Comparison of ENCODE assay signal across 1 cellular context in genomic region chr4:30839583-30840520, GRCh38.
TF ChIP-seq lines count a peak whose summit lies in the region.

No MANE protein-coding gene starts in this region.

TF ChIP-seq in HEK293, 187 proteins besides CTCF, POLR2A, EP300 and RAD21 (continued from another document and continues in another):
- TF ChIP-seq PBX3 (CRISPR knock-in tag; IDR thresholded peaks at IDR 0.05) = no peak
- TF ChIP-seq BCL11B (tag by site-specific recombination; IDR thresholded peaks at IDR 0.05; ENCODE audit: low read depth) = no peak
- no peak for TF ChIP-seq EGR2 (tag by site-specific recombination; IDR thresholded peaks at IDR 0.05; ENCODE audit: low read depth)
- no peak for TF ChIP-seq ZNF654 (tag by site-specific recombination; IDR thresholded peaks at IDR 0.05; ENCODE audit: low read depth)
- TF ChIP-seq SETDB1 (IDR thresholded peaks at IDR 0.05; ENCODE audit: insufficient read length, low read length) = peak; percentile 27
- TF ChIP-seq ZSCAN30 (tag by site-specific recombination; IDR thresholded peaks at IDR 0.05) = no peak
- TF ChIP-seq KLF7 (tag by site-specific recombination; IDR thresholded peaks at IDR 0.05; ENCODE audit: borderline replicate concordance) = no peak
- TF ChIP-seq ZNF362 (tag by site-specific recombination; IDR thresholded peaks at IDR 0.05) = no peak
- TF ChIP-seq ZNF426 (tag by site-specific recombination; IDR thresholded peaks at IDR 0.05) = no peak
- no peak for TF ChIP-seq ZNF248 (tag by site-specific recombination; IDR thresholded peaks at IDR 0.05)
- no peak for TF ChIP-seq ZNF658 (tag by site-specific recombination; IDR thresholded peaks at IDR 0.05)
- TF ChIP-seq TCF7L2 (IDR thresholded peaks at IDR 0.05; ENCODE audit: borderline replicate concordance, low read depth, low read length) = peak; percentile 45; the same call in 1 of the 2 replicates
- TF ChIP-seq MYNN (tag by site-specific recombination; IDR thresholded peaks at IDR 0.05; ENCODE audit: borderline replicate concordance) = no peak
- TF ChIP-seq ZNF148 (tag by site-specific recombination; IDR thresholded peaks at IDR 0.05; ENCODE audit: borderline replicate concordance) = no peak
- no peak for TF ChIP-seq SP3 (tag by site-specific recombination; IDR thresholded peaks at IDR 0.05)
- TF ChIP-seq ZNF341 (tag by site-specific recombination; IDR thresholded peaks at IDR 0.05; ENCODE audit: low read depth) = no peak
- peak; percentile 64 for TF ChIP-seq TRIM28 (IDR thresholded peaks at IDR 0.05; ENCODE audit: borderline replicate concordance, low read length)
- no peak for TF ChIP-seq ZNF26 (tag by site-specific recombination; IDR thresholded peaks at IDR 0.05)
- TF ChIP-seq ZNF214 (tag by site-specific recombination; IDR thresholded peaks at IDR 0.05; ENCODE audit: borderline replicate concordance) = no peak
- TF ChIP-seq ZNF585B (tag by site-specific recombination; IDR thresholded peaks at IDR 0.05) = 0 out of 2 replicates have a peak, but pooled peaks have one; percentile 4
- no peak for TF ChIP-seq ZNF521 (tag by site-specific recombination; IDR thresholded peaks at IDR 0.05)
- TF ChIP-seq ZNF785 (tag by site-specific recombination; IDR thresholded peaks at IDR 0.05) = no peak
- TF ChIP-seq ZNF704 (tag by site-specific recombination; IDR thresholded peaks at IDR 0.05) = no peak
- TF ChIP-seq ZFP69B (tag by site-specific recombination; IDR thresholded peaks at IDR 0.05) = peak; percentile 67; the same call in 1 of the 2 replicates
- TF ChIP-seq ZNF114 (tag by site-specific recombination; IDR thresholded peaks at IDR 0.05) = no peak
- no peak for TF ChIP-seq ZNF16 (tag by site-specific recombination; IDR thresholded peaks at IDR 0.05; ENCODE audit: low read depth)
- TF ChIP-seq ZNF140 (tag by site-specific recombination; IDR thresholded peaks at IDR 0.05) = no peak
- TF ChIP-seq ZFP41 (tag by site-specific recombination; IDR thresholded peaks at IDR 0.05; ENCODE audit: borderline replicate concordance) = no peak
- TF ChIP-seq ZNF280D (tag by site-specific recombination; IDR thresholded peaks at IDR 0.05) = no peak
- TF ChIP-seq ZNF548 (tag by site-specific recombination; IDR thresholded peaks at IDR 0.05) = no peak
- no peak for TF ChIP-seq ZNF792 (tag by site-specific recombination; IDR thresholded peaks at IDR 0.05)
- no peak; the same call in 1 of the 2 replicates for TF ChIP-seq WT1 (tag by site-specific recombination; IDR thresholded peaks at IDR 0.05)
- TF ChIP-seq ZNF280C (tag by site-specific recombination; IDR thresholded peaks at IDR 0.05) = no peak
- TF ChIP-seq ZNF132 (tag by site-specific recombination; IDR thresholded peaks at IDR 0.05; ENCODE audit: borderline replicate concordance) = no peak
- TF ChIP-seq ZNF488 (tag by site-specific recombination; IDR thresholded peaks at IDR 0.05) = no peak
- TF ChIP-seq ZNF513 (tag by site-specific recombination; IDR thresholded peaks at IDR 0.05) = peak; percentile 40; the same call in 1 of the 2 replicates
- TF ChIP-seq ZNF223 (tag by site-specific recombination; IDR thresholded peaks at IDR 0.05) = no peak
- TF ChIP-seq PRDM4 (tag by site-specific recombination; IDR thresholded peaks at IDR 0.05) = peak; percentile 47; the same call in 1 of the 2 replicates
- TF ChIP-seq REPIN1 (tag by site-specific recombination; IDR thresholded peaks at IDR 0.05; ENCODE audit: low read depth) = no peak
- TF ChIP-seq ZNF610 (tag by site-specific recombination; IDR thresholded peaks at IDR 0.05; ENCODE audit: borderline replicate concordance) = no peak
- no peak for TF ChIP-seq HOXD13 (CRISPR knock-in tag; IDR thresholded peaks at IDR 0.05; ENCODE audit: borderline replicate concordance)
- no peak for TF ChIP-seq ZNF239 (tag by site-specific recombination; IDR thresholded peaks at IDR 0.05)
- TF ChIP-seq ZSCAN5A (tag by site-specific recombination; IDR thresholded peaks at IDR 0.05) = no peak
- no peak for TF ChIP-seq ZNF621 (tag by site-specific recombination; IDR thresholded peaks at IDR 0.05)
